In genomic region chr1:213107613-213108012, GRCh38 we compare ENCODE assay signal across 28 cellular contexts.
"Had no signal": no experiment of that assay in that cellular context is flagged by ENCODE, and none has a peak within 500 bp of the region (broad histone marks: within the 10 kb centered on the region; RNA-seq: fewer than 3 reads in every experiment).

No MANE protein-coding gene starts in this region.

- H3K9me3 Mint-ChIP-seq: natural killer cell; neural progenitor cell; stimulated activated effector memory CD8-positive, alpha-beta T cell treated with anti-CD3 and anti-CD28 coated beads, Interleukin-12 subunit alpha, Interleukin-12 subunit beta, amount 100 ng/mL, for 72 hours; stimulated activated naive CD8-positive, alpha-beta T cell treated with anti-CD3 and anti-CD28 coated beads, Interleukin-15, Interleukin-2, amounts not matched to agents 100 ng/mL and 50 ng/mL, for 24 hours had no signal

- H3K36me3 ChIP-seq: neural progenitor cell, ovary, thyroid gland, vagina had no signal

- H3K27ac Mint-ChIP-seq: natural killer cell; nephron; neural progenitor cell; progenitor cell of endocrine pancreas; stimulated activated effector memory CD8-positive, alpha-beta T cell treated with anti-CD3 and anti-CD28 coated beads, Interleukin-12 subunit alpha, Interleukin-12 subunit beta, amount 100 ng/mL, for 72 hours; stimulated activated naive B cell treated with anti-CD40 and anti-IgM and Interleukin-4, amounts not matched to agents 10 μg/mL and 1 μg/mL and 100 μg/mL, for 72 hours; stimulated activated naive CD8-positive, alpha-beta T cell treated with anti-CD3 and anti-CD28 coated beads, Interleukin-15, Interleukin-2, amounts not matched to agents 100 ng/mL and 50 ng/mL, for 24 hours had no signal

- H3K36me3 Mint-ChIP-seq: natural killer cell; stimulated activated effector memory CD8-positive, alpha-beta T cell treated with anti-CD3 and anti-CD28 coated beads, Interleukin-12 subunit alpha, Interleukin-12 subunit beta, amount 100 ng/mL, for 72 hours had no signal

- H3K27ac ChIP-seq: neural progenitor cell, ovary, parathyroid adenoma, psoas muscle, skin epidermis, stomach, thoracic aorta, thyroid gland, tibial nerve, upper lobe of left lung, vagina had no signal

- FAIRE-seq: urothelium cell line had no signal

- H3K9ac ChIP-seq: neural progenitor cell, parathyroid adenoma had no signal

- H2AFZ ChIP-seq: neural progenitor cell, parathyroid adenoma had no signal

- H3K4me3 ChIP-seq: neural progenitor cell, ovary, psoas muscle, skin epidermis, stomach, thoracic aorta, thyroid gland, tibial nerve, upper lobe of left lung, vagina had no signal

- H3K9me3 ChIP-seq: ovary, stomach, thoracic aorta, thyroid gland, tibial nerve, upper lobe of left lung, vagina had no signal

- H3K27me3 Mint-ChIP-seq: progenitor cell of endocrine pancreas; stimulated activated naive B cell treated with anti-CD40 and anti-IgM and Interleukin-4, amounts not matched to agents 10 μg/mL and 1 μg/mL and 100 μg/mL, for 72 hours; stimulated activated naive CD8-positive, alpha-beta T cell treated with anti-CD3 and anti-CD28 coated beads, Interleukin-15, Interleukin-2, amounts not matched to agents 100 ng/mL and 50 ng/mL, for 24 hours had no signal

- H3K27me3 ChIP-seq: neural progenitor cell, ovary, stomach, thyroid gland, tibial nerve, upper lobe of left lung, vagina had no signal

- DNase-seq: natural killer cell; occipital lobe; ovary; posterior cingulate gyrus; psoas muscle; right cardiac atrium; stimulated activated CD4-positive, alpha-beta T cell treated with anti-CD3 and anti-CD28 coated beads, Interleukin-15, amount 100 ng/mL, for 24 hours; stimulated activated CD4-positive, alpha-beta T cell treated with anti-CD3 and anti-CD28 coated beads, Interleukin-2, amount 100 ng/mL, for 24 hours; stimulated activated CD4-positive, alpha-beta T cell treated with anti-CD3 and anti-CD28 coated beads, Interleukin-2, amount 100 ng/mL, for 48 hours; stimulated activated CD4-positive, alpha-beta T cell treated with anti-CD3 and anti-CD28 coated beads, Interleukin-4, amount 100 ng/mL, for 24 hours; stimulated activated naive B cell treated with anti-CD40 and anti-IgM and Interleukin-4, amounts not matched to agents 10 μg/mL and 1 μg/mL and 100 μg/mL, for 72 hours; stimulated activated naive CD4-positive, alpha-beta T cell treated with Interleukin-2 at 50 U/mL for 16 hours; stomach; thyroid gland; trophoblast cell; upper lobe of left lung had no signal

- H3K79me2 ChIP-seq: parathyroid adenoma had no signal

- H3K4me1 ChIP-seq: neural progenitor cell, parathyroid adenoma, thyroid gland had no signal

- H3K4me2 ChIP-seq: neural progenitor cell had no signal

- ATAC-seq: natural killer cell; psoas muscle; right cardiac atrium; sciatic nerve; stimulated activated effector memory CD8-positive, alpha-beta T cell treated with anti-CD3 and anti-CD28 coated beads, Interleukin-12 subunit alpha, Interleukin-12 subunit beta, amount 100 ng/mL, for 72 hours; stimulated activated naive B cell treated with anti-CD40 and anti-IgM and Interleukin-4, amounts not matched to agents 10 μg/mL and 1 μg/mL and 100 μg/mL, for 72 hours had no signal

- H3K4me3 Mint-ChIP-seq: natural killer cell; nephron; neural progenitor cell; stimulated activated effector memory CD8-positive, alpha-beta T cell treated with anti-CD3 and anti-CD28 coated beads, Interleukin-12 subunit alpha, Interleukin-12 subunit beta, amount 100 ng/mL, for 72 hours; stimulated activated naive B cell treated with anti-CD40 and anti-IgM and Interleukin-4, amounts not matched to agents 10 μg/mL and 1 μg/mL and 100 μg/mL, for 72 hours; stimulated activated naive CD8-positive, alpha-beta T cell treated with anti-CD3 and anti-CD28 coated beads, Interleukin-15, Interleukin-2, amounts not matched to agents 100 ng/mL and 50 ng/mL, for 24 hours had no signal
